14 cellular contexts compared by ENCODE assay signal in the genomic region with DNA sequence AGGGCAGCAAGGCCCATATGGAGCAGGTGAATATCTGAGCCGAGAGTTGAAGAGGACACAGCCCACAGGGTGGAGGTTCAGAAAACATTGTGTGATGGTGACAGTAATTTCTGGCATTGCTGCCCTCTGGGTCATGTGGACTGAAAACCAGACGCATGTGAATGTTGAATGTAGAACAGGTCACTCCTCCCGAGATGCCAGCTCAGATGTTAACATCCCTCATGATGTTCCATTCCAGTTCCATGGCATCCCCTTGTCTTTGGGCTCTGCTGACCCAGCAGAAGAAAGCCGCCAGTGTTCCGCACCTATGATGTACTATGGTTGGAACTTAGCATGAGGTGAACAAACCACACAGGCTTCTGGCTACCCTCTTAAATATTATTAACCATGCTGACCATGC.
A peak's percentile ranks its signal among the peaks of the same experiment; 100 is the strongest.
DNase-seq lines count a peak whose midpoint lies in the region; ATAC-seq and TF ChIP-seq lines count a peak whose summit lies in the region.
"Had no signal": no experiment of that assay in that cellular context is flagged by ENCODE, and none has a peak within 500 bp of the region (broad histone marks: within the 10 kb centered on the region; RNA-seq: fewer than 3 reads in every experiment).

No MANE protein-coding gene starts in this region.

- no peak overlapping the region for H2BK120ac ChIP-seq in IMR-90 (ENCODE audit: low read depth, low read length)

- H3F3A ChIP-seq in PC-9 (ENCODE audit: insufficient read depth, low read depth): no peaks in the 10 kb centered on the region

- H3K4me3 Mint-ChIP-seq in endothelial cell (ENCODE audit: unreplicated experiment): no peak overlapping the region
- H3K4me3 Mint-ChIP-seq: CD4-positive, alpha-beta memory T cell had no signal

- CTCF ChIA-PET in IMR-90 (lab: Yijun Ruan, JAX) (no interaction called here), PC-9 (lab: Charles Lee) (no interaction called here)

- H3K27me3 ChIP-seq in heart left ventricle: no peaks in the 10 kb centered on the region
- peaks cover 16% of the 10 kb centered on the region for H3K27me3 ChIP-seq in IMR-90 (ENCODE audit: control insufficient read depth, insufficient read depth, low read length)
- H3K27me3 ChIP-seq in PC-9 (ENCODE audit: insufficient read depth, low read depth): peaks cover 50% of the 10 kb centered on the region

- H3K27me3 Mint-ChIP-seq in endothelial cell (ENCODE audit: unreplicated experiment): peaks cover 6% of the 10 kb centered on the region

- peak in 3 of 4 donors; percentile 41 to 65 (median 55) for ATAC-seq in heart left ventricle
- no peak for ATAC-seq in left cardiac atrium
- no peak for ATAC-seq in IMR-90 (ENCODE audit: low read depth)

- no peak overlapping the region for H3K4ac ChIP-seq in IMR-90 (ENCODE audit: low read depth, low read length)

- H2BK15ac ChIP-seq in IMR-90 (ENCODE audit: low read depth, low read length): no peak overlapping the region

- H4K91ac ChIP-seq in IMR-90 (ENCODE audit: insufficient read depth, low read depth, low read length): no peak overlapping the region

- H3K4me2 ChIP-seq in IMR-90 (ENCODE audit: low read depth, low read length) (no peak overlapping the region), PC-9 (no peak overlapping the region)

- no peak overlapping the region for H4K8ac ChIP-seq in IMR-90 (ENCODE audit: low read depth in 2 of 2, low read length in 2 of 2)

- H3K36me3 Mint-ChIP-seq in endothelial cell (ENCODE audit: low read depth, unreplicated experiment): peaks cover 73% of the 10 kb centered on the region
- H3K36me3 Mint-ChIP-seq: CD4-positive, alpha-beta memory T cell had no signal

- H3K79me2 ChIP-seq in PC-9 (ENCODE audit: low read depth): no peaks in the 10 kb centered on the region

- no peaks in the 10 kb centered on the region for H3K9me2 ChIP-seq in PC-9 (ENCODE audit: insufficient read depth)

- TF ChIP-seq CTCF in heart left ventricle (IDR thresholded peaks at IDR 0.05) (no peak), IMR-90 (conservative IDR thresholded peaks at IDR 0.05; ENCODE audit: low read depth, low read length) (no peak), endothelial cell (IDR thresholded peaks at IDR 0.05; ENCODE audit: unreplicated experiment) (no peak), coronary artery (IDR thresholded peaks at IDR 0.05) (no peak), PC-9 (conservative IDR thresholded peaks at IDR 0.05) (no peak)

- H3K4me1 ChIP-seq in heart left ventricle (peaks cover 0 to 19% (median 0%) of the 10 kb centered on the region in 12 donors), IMR-90 (ENCODE audit: control insufficient read depth, insufficient read depth, low read length) (no peaks in the 10 kb centered on the region), PC-9 (replicated peaks; ENCODE audit: insufficient read depth) (no peaks in the 10 kb centered on the region)
- H3K4me1 ChIP-seq: HAP-1 had no signal

- no peak overlapping the region for H2BK20ac ChIP-seq in IMR-90 (ENCODE audit: low read depth, low read length)

- H2AFZ ChIP-seq in IMR-90 (replicated peaks; ENCODE audit: low read length, poor library complexity) (no peak overlapping the region), PC-9 (no peak overlapping the region)

- DNase-seq in heart left ventricle (no peak), left cardiac atrium (no peak), IMR-90 (no peak), endothelial cell (ENCODE audit: low spot score) (no peak), coronary artery (ENCODE audit: low spot score) (no peak), PC-9 (no peak)
- DNase-seq: C1 segment of cervical spinal cord; Calu3; CD4-positive, alpha-beta memory T cell; COR-L47; DMS53; GF-D8; GOT3 had no signal

- H3K36me3 ChIP-seq in heart left ventricle: peaks cover 0 to 89% (median 27%) of the 10 kb centered on the region in 9 donors
- no peaks in the 10 kb centered on the region for H3K36me3 ChIP-seq in IMR-90 (ENCODE audit: control insufficient read depth, insufficient read depth, low read length)
- no peaks in the 10 kb centered on the region for H3K36me3 ChIP-seq in PC-9 (ENCODE audit: low read depth)
- H3K36me3 ChIP-seq: HAP-1 had no signal

- TF ChIP-seq POLR2A in heart left ventricle (IDR thresholded peaks at IDR 0.05): no peak
- TF ChIP-seq POLR2A in IMR-90 (IDR thresholded peaks at IDR 0.05; ENCODE audit: low read depth, low read length): no peak

- BruUV-seq in IMR-90 (replicated peaks; lab: Mats Ljungman, UMichigan) (no TSS peak), PC-9 (replicated peaks; lab: Mats Ljungman, UMichigan) (no TSS peak)

- WGBS in heart left ventricle, 4 donors: 69 to 80% (median 79%) methylated on average over 5 of the region's 5 CpGs
- WGBS in IMR-90 (ENCODE audit: extremely low coverage in 2 of 2, insufficient read length in 1 of 2), 2 experiments: 83% methylated on average over 1 of the region's 5 CpGs; no CpG with 5 or more reads in 1 of the 2 experiments

- dilution Hi-C loops in IMR-90 (cut with HindIII; ENCODE audit: low sequenced_read_pairs, unreplicated experiment): no loop called here

- no peak overlapping the region for H3K23ac ChIP-seq in IMR-90 (ENCODE audit: low read depth, low read length)

- peak overlapping the region in 2 of 12 donors; percentile 7 to 37 for H3K27ac ChIP-seq in heart left ventricle
- no peak overlapping the region for H3K27ac ChIP-seq in IMR-90 (ENCODE audit: insufficient read depth, low read length)
- H3K27ac ChIP-seq in coronary artery: no peak overlapping the region
- H3K27ac ChIP-seq in PC-9: no peak overlapping the region

- peak overlapping the region; percentile 28 for H2AK9ac ChIP-seq in IMR-90 (replicated peaks; ENCODE audit: low read depth, low read length, poor library complexity)

- H3K18ac ChIP-seq in IMR-90 (ENCODE audit: low read depth, low read length): no peak overlapping the region

- H3K9me3 ChIP-seq in heart left ventricle (no peaks in the 10 kb centered on the region), IMR-90 (ENCODE audit: control insufficient read depth, insufficient read depth, low read length) (no peaks in the 10 kb centered on the region), PC-9 (ENCODE audit: insufficient read depth, low read depth) (no peaks in the 10 kb centered on the region)
- H3K9me3 ChIP-seq: HAP-1 had no signal

- no peaks in the 10 kb centered on the region; the same call in 1 of the 2 replicates for H3K9me1 ChIP-seq in IMR-90 (ENCODE audit: insufficient read depth, low read length)

- no peak overlapping the region for H2BK5ac ChIP-seq in IMR-90 (ENCODE audit: low read depth, low read length, poor library complexity, severe bottlenecking)

- no peaks in the 10 kb centered on the region for H3K9me3 Mint-ChIP-seq in endothelial cell (ENCODE audit: unreplicated experiment)

- no peak overlapping the region for H3K14ac ChIP-seq in IMR-90 (replicated peaks; ENCODE audit: low read depth, low read length)

- no peak overlapping the region for H2AK5ac ChIP-seq in IMR-90 (ENCODE audit: low read depth, low read length)

- H3K27ac Mint-ChIP-seq in endothelial cell (ENCODE audit: unreplicated experiment): peak overlapping the region; percentile 3
- H3K27ac Mint-ChIP-seq: CD4-positive, alpha-beta memory T cell had no signal

- H3K4me3 ChIP-seq in heart left ventricle (no peak overlapping the region), IMR-90 (ENCODE audit: insufficient read depth, low read depth, low read length) (no peak overlapping the region), coronary artery (no peak overlapping the region), PC-9 (no peak overlapping the region)
- H3K4me3 ChIP-seq: HAP-1 had no signal

- H3K56ac ChIP-seq in IMR-90 (ENCODE audit: extremely low read depth, insufficient read depth, low read length): no peak overlapping the region

- no peaks in the 10 kb centered on the region for H4K20me1 ChIP-seq in IMR-90 (ENCODE audit: insufficient read depth, low read length)
- no peaks in the 10 kb centered on the region; the same call in 1 of the 2 replicates for H4K20me1 ChIP-seq in PC-9 (ENCODE audit: insufficient read depth)

- POLR2A ChIA-PET in IMR-90 (lab: Charles Lee; ENCODE audit: unreplicated experiment): no interaction called here
- POLR2A ChIA-PET in PC-9 (lab: Charles Lee; ENCODE audit: unreplicated experiment): no interaction called here

- in situ Hi-C loops in IMR-90 (cut with MboI; ENCODE audit: low sequenced_read_pairs): no loop called here

- intact Hi-C loops in heart left ventricle (cut with DNase I): no loop called here
- intact Hi-C loops in left cardiac atrium (cut with DNase I): no loop called here
- intact Hi-C loops in IMR-90 (cut with micrococcal nuclease): no loop called here
- intact Hi-C loops in PC-9 (cut with micrococcal nuclease; ENCODE audit: unreplicated experiment): no loop called here

- H4K5ac ChIP-seq in IMR-90 (ENCODE audit: low read depth, low read length): no peak overlapping the region

- H3K4me1 Mint-ChIP-seq in endothelial cell (ENCODE audit: unreplicated experiment): peaks cover 3% of the 10 kb centered on the region
- H3K4me1 Mint-ChIP-seq: CD4-positive, alpha-beta memory T cell had no signal

- no peak for TF ChIP-seq RAD21 in IMR-90 (IDR thresholded peaks at IDR 0.05; ENCODE audit: low read length)

- H3K9ac ChIP-seq in IMR-90 (ENCODE audit: low read depth, low read length): no peak overlapping the region

- no peaks in the 10 kb centered on the region for H3K79me1 ChIP-seq in IMR-90 (ENCODE audit: low read depth in 1 of 2, low read length in 2 of 2)

TF ChIP-seq in IMR-90, 13 proteins besides CTCF, POLR2A, EP300 and RAD21 (continues in another document):
- no peak for TF ChIP-seq NFE2L2 (IDR thresholded peaks at IDR 0.05; ENCODE audit: low read depth, low read length)
- TF ChIP-seq BHLHE40 (IDR thresholded peaks at IDR 0.05; ENCODE audit: low read depth, low read length): no peak
- TF ChIP-seq, protein P1, sequence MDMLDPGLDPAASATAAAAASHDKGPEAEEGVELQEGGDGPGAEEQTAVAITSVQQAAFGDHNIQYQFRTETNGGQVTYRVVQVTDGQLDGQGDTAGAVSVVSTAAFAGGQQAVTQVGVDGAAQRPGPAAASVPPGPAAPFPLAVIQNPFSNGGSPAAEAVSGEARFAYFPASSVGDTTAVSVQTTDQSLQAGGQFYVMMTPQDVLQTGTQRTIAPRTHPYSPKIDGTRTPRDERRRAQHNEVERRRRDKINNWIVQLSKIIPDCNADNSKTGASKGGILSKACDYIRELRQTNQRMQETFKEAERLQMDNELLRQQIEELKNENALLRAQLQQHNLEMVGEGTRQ (IDR thresholded peaks at IDR 0.05; ENCODE audit: low read depth, low read length): no peak
- no peak for TF ChIP-seq RCOR1 (IDR thresholded peaks at IDR 0.05; ENCODE audit: insufficient replicate concordance, low read length)
- no peak for TF ChIP-seq FOS (IDR thresholded peaks at IDR 0.05; ENCODE audit: low read depth, low read length)
- no peak for TF ChIP-seq SMC3 (IDR thresholded peaks at IDR 0.05; ENCODE audit: low read depth, low read length)
- no peak for TF ChIP-seq CHD1 (IDR thresholded peaks at IDR 0.05; ENCODE audit: low read depth, low read length)
- TF ChIP-seq MAFK (IDR thresholded peaks at IDR 0.05; ENCODE audit: low read depth, low read length): no peak

Comparison
In these comparisons a context has a peak if more than half of its experiments do, and no peak if none do; other contexts are left out.
1. ATAC-seq: peak in heart left ventricle (3 of 4); none in left cardiac atrium (0 of 2) and IMR-90 (single experiment).